Comparison of ENCODE assay signal across 1 cellular context in genomic region chr9:683509-684021, GRCh38.
TF ChIP-seq lines count a peak whose summit lies in the region.

No MANE protein-coding gene starts in this region.

TF ChIP-seq in WTC11, 78 proteins besides CTCF, POLR2A, EP300 and RAD21 (continued from another document):
- TF ChIP-seq ZNF396 (CRISPR knock-in tag; IDR thresholded peaks at IDR 0.05; ENCODE audit: borderline replicate concordance) (no peak), ZNF138 (CRISPR knock-in tag; conservative IDR thresholded peaks at IDR 0.05) (no peak)
